ENCODE assay signal across 1 cellular context in the genomic region with DNA sequence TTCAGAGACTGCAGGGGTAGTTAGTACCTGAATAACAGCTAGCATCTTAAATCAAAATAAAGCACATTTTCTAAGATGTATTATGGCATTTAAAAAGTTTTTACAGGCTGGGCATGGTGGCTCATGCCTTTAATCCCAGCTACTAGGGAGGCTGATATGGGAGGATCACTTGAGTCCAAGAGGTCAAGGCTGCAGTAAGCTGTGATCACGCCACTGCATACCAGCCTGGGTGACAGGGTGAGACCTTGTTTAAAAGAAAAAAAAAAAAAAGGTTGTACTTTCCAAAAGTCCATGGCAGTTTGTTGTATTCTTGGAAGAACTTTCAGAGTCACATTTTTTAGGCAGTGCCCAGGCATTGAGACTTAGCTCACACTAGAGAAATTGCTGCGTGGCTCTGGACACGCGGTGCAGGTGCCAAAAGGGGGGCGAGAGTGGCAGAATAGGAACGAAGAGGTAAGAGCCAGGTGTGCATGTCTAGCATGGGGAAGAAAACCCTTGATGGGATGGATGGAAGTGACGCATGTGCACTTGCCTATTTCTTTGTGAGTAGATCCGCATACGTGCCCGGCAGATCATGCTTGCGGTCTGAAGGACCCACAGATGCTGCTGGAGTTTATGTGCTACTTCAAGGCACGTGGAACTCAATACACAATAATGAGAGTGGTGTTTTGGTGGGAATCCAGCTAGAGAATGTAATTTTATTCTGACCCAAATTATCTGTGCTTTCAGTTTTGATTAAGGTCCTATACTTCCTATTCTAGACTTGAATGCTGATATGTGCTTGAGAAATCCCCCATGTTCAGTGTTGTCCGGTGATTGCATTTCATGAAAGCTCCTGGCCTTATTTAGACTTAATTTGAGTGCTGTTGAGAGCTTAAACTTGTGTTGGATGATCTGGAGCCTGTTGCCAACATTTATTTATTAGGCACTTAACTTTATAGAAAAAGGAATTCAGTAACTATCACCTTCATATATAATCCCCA.
TF ChIP-seq lines count a peak whose summit lies in the region.

No MANE protein-coding gene starts in this region.

TF ChIP-seq in HepG2, 621 proteins besides CTCF, POLR2A, EP300 and RAD21 (continued from another document and continues in another):
- TF ChIP-seq TEF (CRISPR knock-in tag; IDR thresholded peaks at IDR 0.05) (no peak), BRD4 (CRISPR knock-in tag; IDR thresholded peaks at IDR 0.05) (no peak), ZNF563 (CRISPR knock-in tag; IDR thresholded peaks at IDR 0.05) (no peak), FOXC1 (CRISPR knock-in tag; IDR thresholded peaks at IDR 0.05; ENCODE audit: borderline replicate concordance) (no peak), PLRG1 (conservative IDR thresholded peaks at IDR 0.05) (no peak), CBX1 (IDR thresholded peaks at IDR 0.05; ENCODE audit: low read depth) (no peak), CHD2 (IDR thresholded peaks at IDR 0.05; ENCODE audit: low read depth, low read length) (0 out of 2 replicates have a peak, but pooled peaks have one; percentile 12), TRIM24 (CRISPR knock-in tag; IDR thresholded peaks at IDR 0.05) (no peak), ZBTB37 (CRISPR knock-in tag; IDR thresholded peaks at IDR 0.05) (no peak), ZNF33B (CRISPR knock-in tag; IDR thresholded peaks at IDR 0.05) (no peak), ZNF703 (CRISPR knock-in tag; IDR thresholded peaks at IDR 0.05; ENCODE audit: borderline replicate concordance) (no peak), ZNF121 (CRISPR knock-in tag; IDR thresholded peaks at IDR 0.05) (no peak), CENPBD1 (CRISPR knock-in tag; IDR thresholded peaks at IDR 0.05; ENCODE audit: borderline replicate concordance, low read depth) (no peak), TRAFD1 (CRISPR knock-in tag; IDR thresholded peaks at IDR 0.05; ENCODE audit: borderline replicate concordance) (no peak), MTA3 (CRISPR knock-in tag; IDR thresholded peaks at IDR 0.05) (no peak), ZMYM4 (CRISPR knock-in tag; IDR thresholded peaks at IDR 0.05) (peak; percentile 61), ZNF296 (CRISPR knock-in tag; conservative IDR thresholded peaks at IDR 0.05) (no peak), TP53 (CRISPR knock-in tag; conservative IDR thresholded peaks at IDR 0.05) (no peak), NFYB (CRISPR knock-in tag; IDR thresholded peaks at IDR 0.05) (no peak), FOXA1 (IDR thresholded peaks at IDR 0.05) (no peak), FOXA1 (CRISPR knock-in tag; IDR thresholded peaks at IDR 0.05) (no peak), ZNF773 (CRISPR knock-in tag; IDR thresholded peaks at IDR 0.05; ENCODE audit: borderline replicate concordance) (no peak), RCOR2 (CRISPR knock-in tag; IDR thresholded peaks at IDR 0.05) (peak; percentile 80), MTA1 (CRISPR knock-in tag; IDR thresholded peaks at IDR 0.05; ENCODE audit: borderline replicate concordance) (0 out of 2 replicates have a peak, but pooled peaks have one; percentile 39), FOXP4 (CRISPR knock-in tag; IDR thresholded peaks at IDR 0.05) (peak; percentile 37; the same call in 1 of the 2 replicates), TBX2 (CRISPR knock-in tag; IDR thresholded peaks at IDR 0.05; ENCODE audit: borderline replicate concordance) (0 out of 2 replicates have a peak, but pooled peaks have one; percentile 29), TOE1 (CRISPR knock-in tag; IDR thresholded peaks at IDR 0.05) (no peak), KLF16 (CRISPR knock-in tag; IDR thresholded peaks at IDR 0.05) (no peak), PHF21A (CRISPR knock-in tag; IDR thresholded peaks at IDR 0.05) (peak; percentile 34; the same call in 1 of the 2 replicates)
- TF ChIP-seq, protein P1, sequence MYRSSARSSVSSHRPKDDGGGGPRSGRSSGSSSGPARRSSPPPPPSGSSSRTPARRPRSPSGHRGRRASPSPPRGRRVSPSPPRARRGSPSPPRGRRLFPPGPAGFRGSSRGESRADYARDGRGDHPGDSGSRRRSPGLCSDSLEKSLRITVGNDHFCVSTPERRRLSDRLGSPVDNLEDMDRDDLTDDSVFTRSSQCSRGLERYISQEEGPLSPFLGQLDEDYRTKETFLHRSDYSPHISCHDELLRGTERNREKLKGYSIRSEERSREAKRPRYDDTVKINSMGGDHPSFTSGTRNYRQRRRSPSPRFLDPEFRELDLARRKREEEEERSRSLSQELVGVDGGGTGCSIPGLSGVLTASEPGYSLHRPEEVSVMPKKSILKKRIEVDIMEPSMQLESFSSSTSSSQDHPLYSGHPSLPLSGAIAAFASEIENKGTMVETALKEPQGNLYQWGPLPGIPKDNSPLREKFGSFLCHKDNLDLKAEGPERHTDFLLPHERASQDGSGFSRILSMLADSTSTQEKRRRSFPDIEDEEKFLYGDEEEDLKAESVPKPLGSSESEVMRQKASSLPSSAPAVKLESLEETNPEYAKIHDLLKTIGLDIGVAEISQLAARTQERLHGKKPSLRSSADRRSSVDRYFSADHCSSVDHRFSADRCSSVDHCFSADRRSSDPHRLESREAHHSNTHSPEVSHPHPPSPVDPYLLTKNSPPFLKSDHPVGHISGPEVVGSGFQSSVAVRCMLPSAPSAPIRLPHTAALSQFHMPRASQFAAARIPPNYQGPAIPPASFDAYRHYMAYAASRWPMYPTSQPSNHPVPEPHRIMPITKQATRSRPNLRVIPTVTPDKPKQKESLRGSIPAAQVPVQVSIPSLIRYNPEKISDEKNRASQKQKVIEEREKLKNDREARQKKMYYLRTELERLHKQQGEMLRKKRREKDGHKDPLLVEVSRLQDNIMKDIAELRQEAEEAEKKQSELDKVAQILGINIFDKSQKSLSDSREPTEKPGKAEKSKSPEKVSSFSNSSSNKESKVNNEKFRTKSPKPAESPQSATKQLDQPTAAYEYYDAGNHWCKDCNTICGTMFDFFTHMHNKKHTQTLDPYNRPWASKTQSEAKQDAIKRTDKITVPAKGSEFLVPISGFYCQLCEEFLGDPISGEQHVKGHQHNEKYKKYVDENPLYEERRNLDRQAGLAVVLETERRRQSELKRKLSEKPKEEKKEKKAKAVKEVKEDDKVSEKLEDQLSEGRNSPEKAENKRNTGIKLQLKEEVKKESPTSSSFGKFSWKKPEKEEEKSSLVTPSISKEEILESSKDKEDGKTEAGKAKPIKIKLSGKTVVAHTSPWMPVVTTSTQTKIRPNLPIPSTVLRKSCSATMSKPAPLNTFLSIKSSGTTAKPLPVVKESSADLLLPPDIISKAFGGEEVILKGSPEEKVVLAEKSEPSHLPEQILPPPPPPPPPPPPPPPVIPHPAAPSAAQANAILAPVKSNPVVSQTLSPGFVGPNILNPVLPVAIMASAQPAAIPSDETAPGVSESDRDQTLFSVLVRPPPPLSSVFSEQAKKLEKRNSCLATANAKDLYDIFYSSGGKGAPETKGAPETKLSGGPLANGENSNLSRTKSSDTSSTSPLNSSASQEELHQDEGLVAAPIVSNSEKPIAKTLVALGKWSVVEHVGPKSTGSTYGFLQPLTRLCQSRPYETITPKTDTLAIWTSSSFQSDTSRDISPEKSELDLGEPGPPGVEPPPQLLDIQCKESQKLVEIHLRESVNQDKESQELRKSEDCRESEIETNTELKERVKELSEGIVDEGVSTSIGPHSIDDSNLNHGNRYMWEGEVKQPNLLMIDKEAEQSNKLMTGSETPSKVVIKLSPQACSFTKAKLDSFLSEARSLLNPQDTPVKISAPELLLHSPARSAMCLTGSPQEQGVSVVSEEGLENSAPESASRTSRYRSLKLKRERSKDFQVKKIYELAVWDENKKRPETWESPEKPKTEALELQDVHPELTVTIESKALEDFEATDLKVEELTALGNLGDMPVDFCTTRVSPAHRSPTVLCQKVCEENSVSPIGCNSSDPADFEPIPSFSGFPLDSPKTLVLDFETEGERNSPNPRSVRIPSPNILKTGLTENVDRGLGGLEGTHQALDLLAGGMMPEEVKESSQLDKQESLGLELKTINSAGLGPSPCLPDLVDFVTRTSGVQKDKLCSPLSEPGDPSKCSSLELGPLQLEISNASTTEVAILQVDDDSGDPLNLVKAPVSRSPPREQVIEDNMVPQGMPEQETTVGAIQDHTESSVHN (CRISPR knock-in tag; IDR thresholded peaks at IDR 0.05), result peak; percentile 56; the same call in 1 of the 2 replicates
- TF ChIP-seq, protein P2, sequence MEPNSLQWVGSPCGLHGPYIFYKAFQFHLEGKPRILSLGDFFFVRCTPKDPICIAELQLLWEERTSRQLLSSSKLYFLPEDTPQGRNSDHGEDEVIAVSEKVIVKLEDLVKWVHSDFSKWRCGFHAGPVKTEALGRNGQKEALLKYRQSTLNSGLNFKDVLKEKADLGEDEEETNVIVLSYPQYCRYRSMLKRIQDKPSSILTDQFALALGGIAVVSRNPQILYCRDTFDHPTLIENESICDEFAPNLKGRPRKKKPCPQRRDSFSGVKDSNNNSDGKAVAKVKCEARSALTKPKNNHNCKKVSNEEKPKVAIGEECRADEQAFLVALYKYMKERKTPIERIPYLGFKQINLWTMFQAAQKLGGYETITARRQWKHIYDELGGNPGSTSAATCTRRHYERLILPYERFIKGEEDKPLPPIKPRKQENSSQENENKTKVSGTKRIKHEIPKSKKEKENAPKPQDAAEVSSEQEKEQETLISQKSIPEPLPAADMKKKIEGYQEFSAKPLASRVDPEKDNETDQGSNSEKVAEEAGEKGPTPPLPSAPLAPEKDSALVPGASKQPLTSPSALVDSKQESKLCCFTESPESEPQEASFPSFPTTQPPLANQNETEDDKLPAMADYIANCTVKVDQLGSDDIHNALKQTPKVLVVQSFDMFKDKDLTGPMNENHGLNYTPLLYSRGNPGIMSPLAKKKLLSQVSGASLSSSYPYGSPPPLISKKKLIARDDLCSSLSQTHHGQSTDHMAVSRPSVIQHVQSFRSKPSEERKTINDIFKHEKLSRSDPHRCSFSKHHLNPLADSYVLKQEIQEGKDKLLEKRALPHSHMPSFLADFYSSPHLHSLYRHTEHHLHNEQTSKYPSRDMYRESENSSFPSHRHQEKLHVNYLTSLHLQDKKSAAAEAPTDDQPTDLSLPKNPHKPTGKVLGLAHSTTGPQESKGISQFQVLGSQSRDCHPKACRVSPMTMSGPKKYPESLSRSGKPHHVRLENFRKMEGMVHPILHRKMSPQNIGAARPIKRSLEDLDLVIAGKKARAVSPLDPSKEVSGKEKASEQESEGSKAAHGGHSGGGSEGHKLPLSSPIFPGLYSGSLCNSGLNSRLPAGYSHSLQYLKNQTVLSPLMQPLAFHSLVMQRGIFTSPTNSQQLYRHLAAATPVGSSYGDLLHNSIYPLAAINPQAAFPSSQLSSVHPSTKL (CRISPR knock-in tag; IDR thresholded peaks at IDR 0.05), result peak; percentile 83
- TF ChIP-seq, protein P3, sequence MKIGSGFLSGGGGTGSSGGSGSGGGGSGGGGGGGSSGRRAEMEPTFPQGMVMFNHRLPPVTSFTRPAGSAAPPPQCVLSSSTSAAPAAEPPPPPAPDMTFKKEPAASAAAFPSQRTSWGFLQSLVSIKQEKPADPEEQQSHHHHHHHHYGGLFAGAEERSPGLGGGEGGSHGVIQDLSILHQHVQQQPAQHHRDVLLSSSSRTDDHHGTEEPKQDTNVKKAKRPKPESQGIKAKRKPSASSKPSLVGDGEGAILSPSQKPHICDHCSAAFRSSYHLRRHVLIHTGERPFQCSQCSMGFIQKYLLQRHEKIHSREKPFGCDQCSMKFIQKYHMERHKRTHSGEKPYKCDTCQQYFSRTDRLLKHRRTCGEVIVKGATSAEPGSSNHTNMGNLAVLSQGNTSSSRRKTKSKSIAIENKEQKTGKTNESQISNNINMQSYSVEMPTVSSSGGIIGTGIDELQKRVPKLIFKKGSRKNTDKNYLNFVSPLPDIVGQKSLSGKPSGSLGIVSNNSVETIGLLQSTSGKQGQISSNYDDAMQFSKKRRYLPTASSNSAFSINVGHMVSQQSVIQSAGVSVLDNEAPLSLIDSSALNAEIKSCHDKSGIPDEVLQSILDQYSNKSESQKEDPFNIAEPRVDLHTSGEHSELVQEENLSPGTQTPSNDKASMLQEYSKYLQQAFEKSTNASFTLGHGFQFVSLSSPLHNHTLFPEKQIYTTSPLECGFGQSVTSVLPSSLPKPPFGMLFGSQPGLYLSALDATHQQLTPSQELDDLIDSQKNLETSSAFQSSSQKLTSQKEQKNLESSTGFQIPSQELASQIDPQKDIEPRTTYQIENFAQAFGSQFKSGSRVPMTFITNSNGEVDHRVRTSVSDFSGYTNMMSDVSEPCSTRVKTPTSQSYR (CRISPR knock-in tag; IDR thresholded peaks at IDR 0.05; ENCODE audit: borderline replicate concordance), result no peak
